ENCODE assay signal across 1 cellular context in genomic region chr16:87570564-87570937, GRCh38.
TF ChIP-seq lines count a peak whose summit lies in the region.

No MANE protein-coding gene starts in this region.

TF ChIP-seq in HEK293, 187 proteins besides CTCF, POLR2A, EP300 and RAD21:
- TF ChIP-seq ZNF664 (tag by site-specific recombination; IDR thresholded peaks at IDR 0.05) (no peak), REPIN1 (tag by site-specific recombination; IDR thresholded peaks at IDR 0.05; ENCODE audit: low read depth) (no peak), ZNF596 (tag by site-specific recombination; IDR thresholded peaks at IDR 0.05) (no peak), ZNF16 (tag by site-specific recombination; IDR thresholded peaks at IDR 0.05; ENCODE audit: low read depth) (no peak), KLF1 (tag by site-specific recombination; IDR thresholded peaks at IDR 0.05) (peak; percentile 47; the same call in 1 of the 2 replicates), PBX3 (CRISPR knock-in tag; IDR thresholded peaks at IDR 0.05) (no peak)
